In genomic region chr13:41833851-41834250, GRCh38 we compare ENCODE assay signal across 1 cellular context.
TF ChIP-seq lines count a peak whose summit lies in the region.

No MANE protein-coding gene starts in this region.

TF ChIP-seq in A549, 52 proteins besides CTCF, POLR2A, EP300 and RAD21 (continued from another document):
- no peak for TF ChIP-seq HMGXB4 (CRISPR knock-in tag; IDR thresholded peaks at IDR 0.05; ENCODE audit: borderline replicate concordance)
- TF ChIP-seq HOXB5 (CRISPR knock-in tag; IDR thresholded peaks at IDR 0.05), result no peak
- TF ChIP-seq ESRRA (IDR thresholded peaks at IDR 0.05; ENCODE audit: borderline replicate concordance, low read length), result no peak
- no peak for TF ChIP-seq ZFP36 (IDR thresholded peaks at IDR 0.05; ENCODE audit: borderline replicate concordance, partially characterized antibody)
- TF ChIP-seq FOSB (CRISPR knock-in tag; IDR thresholded peaks at IDR 0.05), result no peak
- no peak for TF ChIP-seq MAFK (IDR thresholded peaks at IDR 0.05; ENCODE audit: partially characterized antibody)
- no peak for TF ChIP-seq JUN (IDR thresholded peaks at IDR 0.05)
- no peak for TF ChIP-seq MAZ (IDR thresholded peaks at IDR 0.05; ENCODE audit: borderline replicate concordance, low read depth, low read length)
- no peak for TF ChIP-seq RCOR1 (IDR thresholded peaks at IDR 0.05; ENCODE audit: low read depth, low read length)
- TF ChIP-seq NFE2L2 (conservative IDR thresholded peaks at IDR 0.05; ENCODE audit: low read length), result no peak
- TF ChIP-seq HOXB13 (CRISPR knock-in tag; IDR thresholded peaks at IDR 0.05; ENCODE audit: low read depth), result no peak
